1 cellular context compared by ENCODE assay signal in the genomic region with DNA sequence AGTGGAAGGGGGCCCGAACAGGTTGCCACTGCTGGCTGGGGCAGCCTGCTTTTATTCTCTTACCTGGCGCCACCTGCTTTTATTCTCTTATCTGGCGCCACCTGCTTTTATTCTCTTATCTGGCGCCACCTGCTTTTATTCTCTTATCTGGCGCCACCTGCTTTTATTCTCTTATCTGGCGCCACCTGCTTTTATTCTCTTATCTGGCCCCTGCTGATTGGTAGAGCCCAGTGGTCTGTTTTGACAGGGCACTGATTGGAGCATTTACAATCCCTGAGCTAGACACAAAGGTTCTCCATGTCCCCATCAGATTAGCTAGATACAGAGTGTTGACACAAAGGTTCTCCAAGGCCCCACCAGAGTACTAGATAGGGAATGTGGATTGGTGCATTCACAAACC. TPM values are rescaled to one million over a fixed set of nuclear protein-coding genes. Genes with fewer than 3 reads are reported as not detected.
"Had no signal": no experiment of that assay in that cellular context is flagged by ENCODE, and none has a peak within 500 bp of the region (broad histone marks: within the 10 kb centered on the region; RNA-seq: fewer than 3 reads in every experiment).

No MANE protein-coding gene starts in this region.

RNA-seq across cellular contexts. Expression of a gene that starts 52.5 kb away (rescaled TPM):
- total RNA-seq: activated T-helper 1 cell treated with anti-CD3 and anti-CD28 coated beads, Interleukin-12 subunit alpha, Interleukin-12 subunit beta, Interleukin-2, Interleukin-4 antibody, amounts not matched to agents 30 ng/mL and 10 ng/mL and 1 ng/mL, durations not matched to agents 14 hours and 24 hours and 36 hours had no signal
